Comparison of ENCODE assay signal across 23 cellular contexts in genomic region chr15:25065876-25066275, GRCh38.
DNase-seq lines count a peak whose midpoint lies in the region; ATAC-seq and TF ChIP-seq lines count a peak whose summit lies in the region.
"Had no signal": no experiment of that assay in that cellular context is flagged by ENCODE, and none has a peak within 500 bp of the region (broad histone marks: within the 10 kb centered on the region; RNA-seq: fewer than 3 reads in every experiment).

No MANE protein-coding gene starts in this region.

- ATAC-seq in HG03520 (IDR thresholded peaks at IDR 0.05; ENCODE audit: unreplicated experiment): no peak
- ATAC-seq in HG03097 (IDR thresholded peaks at IDR 0.05; ENCODE audit: low FRiP score, unreplicated experiment): no peak
- ATAC-seq: HCT116, Panc1, SK-N-SH treated with all-trans-retinoic acid at 6 μM for 48 hours had no signal

- intact Hi-C loops in cardiac septum (cut with DNase I) (no loop called here), left ventricle myocardium inferior (cut with micrococcal nuclease) (no loop called here), sigmoid colon (cut with DNase I) (no loop called here)

- peaks cover 99% of the 10 kb centered on the region for H3K9me3 Mint-ChIP-seq in endothelial cell (ENCODE audit: unreplicated experiment)

- H3K4me1 ChIP-seq in left ventricle myocardium inferior (no peaks in the 10 kb centered on the region), sigmoid colon (no peaks in the 10 kb centered on the region)

- no peaks in the 10 kb centered on the region for H3K27me3 ChIP-seq in left ventricle myocardium inferior (ENCODE audit: low read depth)
- H3K27me3 ChIP-seq in sigmoid colon: no peaks in the 10 kb centered on the region

- H3K36me3 ChIP-seq in left ventricle myocardium inferior (peaks cover 100% of the 10 kb centered on the region), sigmoid colon (peaks cover 56 to 100% (median 97%) of the 10 kb centered on the region in 4 donors)

- H3K27ac ChIP-seq in left ventricle myocardium inferior (replicated peaks): no peak overlapping the region
- H3K27ac ChIP-seq in sigmoid colon: no peak overlapping the region
- H3K27ac ChIP-seq: 22Rv1, C4-2B, HL-60 had no signal

- H3K27ac Mint-ChIP-seq in endothelial cell (ENCODE audit: unreplicated experiment): peak overlapping the region; percentile 70

- peak; percentile 44 for DNase-seq in cardiac septum (ENCODE audit: low spot score)
- no peak for DNase-seq in left ventricle myocardium inferior
- DNase-seq in endothelial cell (ENCODE audit: low spot score): no peak
- DNase-seq in sigmoid colon: peak; percentile 22
- DNase-seq in NCI-H2107 (lab: John Stamatoyannopoulos, UW): no peak
- DNase-seq in SKM-1 treated with dmso at 0.1 percent for 144 hours (lab: John Stamatoyannopoulos, UW; ENCODE audit: unreplicated experiment): no peak
- DNase-seq: EL; GF-D8; KBM-7; NCI-H1092; NCI-H1436; NCI-H1930; NCI-H2227 treated with DMSO at 0.1 percent for 48 hours; NCI-H510A; NK-92 treated with Interleukin-12 subunit alpha and Interleukin-12 subunit beta, amount 100 ng/mL, for 24 hours had no signal

- TF ChIP-seq CTCF in left ventricle myocardium inferior (IDR thresholded peaks at IDR 0.05; ENCODE audit: borderline replicate concordance) (no peak), endothelial cell (IDR thresholded peaks at IDR 0.05; ENCODE audit: unreplicated experiment) (no peak), sigmoid colon (IDR thresholded peaks at IDR 0.05) (no peak)

- H3K4me1 Mint-ChIP-seq in endothelial cell (ENCODE audit: unreplicated experiment): peaks cover 10% of the 10 kb centered on the region

- H3K27me3 Mint-ChIP-seq in endothelial cell (ENCODE audit: unreplicated experiment): peaks cover 81% of the 10 kb centered on the region

- peaks cover 100% of the 10 kb centered on the region for H3K36me3 Mint-ChIP-seq in endothelial cell (ENCODE audit: low read depth, unreplicated experiment)

- TF ChIP-seq EP300 in sigmoid colon (IDR thresholded peaks at IDR 0.05): no peak

- TF ChIP-seq POLR2A in sigmoid colon (IDR thresholded peaks at IDR 0.05): no peak

- peaks cover 100% of the 10 kb centered on the region for H3K9me3 ChIP-seq in left ventricle myocardium inferior (replicated peaks)
- peaks cover 85 to 100% (median 98%) of the 10 kb centered on the region in 4 donors for H3K9me3 ChIP-seq in sigmoid colon

- WGBS in sigmoid colon, 2 donors: 90 to 93% methylated on average over 11 of the region's 11 CpGs

- peak overlapping the region; percentile 85 for H3K4me3 Mint-ChIP-seq in endothelial cell (ENCODE audit: unreplicated experiment)

- H3K4me3 ChIP-seq in left ventricle myocardium inferior (no peak overlapping the region), sigmoid colon (no peak overlapping the region)

Comparison
In these comparisons a context has a peak if more than half of its experiments do, and no peak if none do; other contexts are left out.
1. DNase-seq: peak in cardiac septum (single experiment) and sigmoid colon (single experiment); none in left ventricle myocardium inferior (single experiment), endothelial cell (single experiment), NCI-H2107 (single experiment) and SKM-1 treated with dmso at 0.1 percent for 144 hours (single experiment).